ENCODE assay signal across 7 cellular contexts in the genomic region with DNA sequence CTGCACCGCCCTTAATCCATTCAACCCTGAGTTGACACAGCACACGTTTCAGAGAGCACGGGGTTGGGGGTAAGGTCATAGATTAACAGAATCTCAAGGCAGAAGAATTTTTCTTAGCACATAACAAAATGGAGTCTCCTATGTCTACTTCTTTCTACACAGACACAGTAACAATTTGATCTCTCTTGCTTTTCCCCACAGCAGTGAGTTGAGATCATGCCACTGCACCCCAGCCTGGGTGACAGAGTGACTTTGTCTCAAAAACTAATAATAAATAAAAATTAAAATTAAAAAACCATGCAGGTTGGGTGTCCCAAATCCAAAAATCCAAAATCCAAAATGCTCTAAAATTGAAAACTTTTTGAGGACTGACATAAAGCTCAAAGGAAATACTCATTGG.
DNase-seq lines count a peak whose midpoint lies in the region; ATAC-seq, FAIRE-seq and TF ChIP-seq lines count a peak whose summit lies in the region.
"Not testable (repeated sequence)": the region's sequence is repeated elsewhere in the genome, so short reads cannot be mapped to it uniquely, and the experiment has no call there.

No MANE protein-coding gene starts in this region.

- not testable (repeated sequence) for H4K8ac ChIP-seq in H1 (ENCODE audit: extremely low read depth, insufficient read depth, low read length)

- H3K4me1 ChIP-seq in A549; H1 (replicated peaks in 1 of 4; ENCODE audit: control insufficient read depth in 3 of 4, insufficient read depth in 4 of 4, low read length in 3 of 4): not testable (repeated sequence)
- H3K4me1 ChIP-seq in ES-I3 (ENCODE audit: insufficient read depth, low read length) (peaks cover 16% of the 10 kb centered on the region), GM23338 (ENCODE audit: insufficient read depth) (peaks cover 18% of the 10 kb centered on the region), HUES48 (ENCODE audit: control insufficient read depth, insufficient read depth, low read length) (peaks cover 19% of the 10 kb centered on the region), HUES6 (ENCODE audit: control insufficient read depth, insufficient read depth, low read length) (peaks cover 27% of the 10 kb centered on the region), HUES64 (ENCODE audit: insufficient read depth, low read length) (peaks cover 24% of the 10 kb centered on the region)

- peak overlapping the region; percentile 20; the same call in 1 of the 2 replicates for H3K9ac ChIP-seq in ES-I3 (ENCODE audit: low read depth, low read length)
- peak overlapping the region; percentile 54; the same call in 1 of the 2 replicates for H3K9ac ChIP-seq in HUES48 (ENCODE audit: low read depth, low read length)
- peak overlapping the region; percentile 70 for H3K9ac ChIP-seq in HUES6 (ENCODE audit: low read length)
- H3K9ac ChIP-seq in HUES64 (ENCODE audit: low read depth, low read length); H1 (replicated peaks in 1 of 4; ENCODE audit: extremely low read depth in 1 of 4, low read depth in 3 of 4, low read length in 3 of 4): not testable (repeated sequence)

- H3K56ac ChIP-seq in H1 (replicated peaks; ENCODE audit: insufficient read length, low read depth, low read length): not testable (repeated sequence)

- not testable (repeated sequence) for TF ChIP-seq POLR2A in A549 (IDR thresholded peaks at IDR 0.05; ENCODE audit: low read length); H1 (IDR thresholded peaks at IDR 0.05; ENCODE audit: control extremely low read depth in 1 of 2, low read depth in 2 of 2, low read length in 2 of 2)

- not testable (repeated sequence) for H3K14ac ChIP-seq in H1 (ENCODE audit: insufficient read length)

- not testable (repeated sequence) for H3K27ac ChIP-seq in A549; H1 (ENCODE audit: low read depth, low read length)
- H3K27ac ChIP-seq in GM23338 (ENCODE audit: low read depth) (peak overlapping the region; percentile 96), HUES48 (ENCODE audit: low read depth, low read length) (peak overlapping the region; percentile 20), HUES6 (ENCODE audit: low read depth, low read length) (peak overlapping the region; percentile 91), HUES64 (ENCODE audit: low read depth, low read length) (peak overlapping the region; percentile 66; the same call in 1 of the 2 replicates)

- POLR2A ChIA-PET in A549 (lab: Yijun Ruan, JAX); H1 (lab: Charles Lee; ENCODE audit: partially characterized antibody): not testable (repeated sequence)

- DNase-seq in A549 (ENCODE audit: low read depth in 1 of 2, low spot score in 1 of 2); GM23338 (ENCODE audit: low spot score); H1 (ENCODE audit: low read depth in 1 of 2, low spot score in 2 of 2): not testable (repeated sequence)

- H4K20me1 ChIP-seq in GM23338 (replicated peaks; ENCODE audit: insufficient read depth); H1 (replicated peaks in 1 of 2; ENCODE audit: control insufficient read depth in 1 of 2, insufficient read depth in 2 of 2, low read length in 2 of 2): not testable (repeated sequence)

- H3K9me2 ChIP-seq in GM23338 (ENCODE audit: insufficient read depth): not testable (repeated sequence)

- not testable (repeated sequence) for ATAC-seq in A549, GM23338

- not testable (repeated sequence) for H3K4ac ChIP-seq in H1 (replicated peaks; ENCODE audit: insufficient read length, low read depth, low read length)

- H3K4me3 Mint-ChIP-seq in GM23338: not testable (repeated sequence)

- H3K23me2 ChIP-seq in H1 (ENCODE audit: low read depth, low read length): not testable (repeated sequence)

- not testable (repeated sequence) for H2BK5ac ChIP-seq in H1 (ENCODE audit: low read depth, low read length)

- H3K9me3 ChIP-seq in A549; ES-I3 (ENCODE audit: control insufficient read depth, insufficient read depth, low read length); HUES48 (ENCODE audit: control insufficient read depth, insufficient read depth, low read length); HUES6 (ENCODE audit: control insufficient read depth, insufficient read depth, low read depth, low read length); HUES64 (ENCODE audit: insufficient read depth, low read depth, low read length); H1 (ENCODE audit: insufficient read depth in 2 of 2, low read depth in 1 of 2, low read length in 1 of 2): not testable (repeated sequence)

- not testable (repeated sequence) for H2AK5ac ChIP-seq in H1 (ENCODE audit: low read depth, low read length)

- not testable (repeated sequence) for H2AFZ ChIP-seq in GM23338; H1 (ENCODE audit: low read length)

- H3K27me3 ChIP-seq in GM23338 (ENCODE audit: insufficient read depth); HUES48 (ENCODE audit: control insufficient read depth, insufficient read depth, low read length); HUES6 (ENCODE audit: control insufficient read depth, insufficient read depth, low read length); HUES64 (ENCODE audit: insufficient read depth, low read length); H1 (replicated peaks in 1 of 4; ENCODE audit: control insufficient read depth in 3 of 4, extremely low read depth in 1 of 4, insufficient read depth in 3 of 4, low read length in 3 of 4): not testable (repeated sequence)

- H3K27me3 Mint-ChIP-seq in GM23338 (ENCODE audit: insufficient read depth, low read depth, poor library complexity): not testable (repeated sequence)

- not testable (repeated sequence) for H3K4me2 ChIP-seq in A549; GM23338; H1 (ENCODE audit: insufficient read depth in 1 of 2, low read depth in 2 of 2, low read length in 2 of 2)

- H4K5ac ChIP-seq in H1 (ENCODE audit: insufficient read length, low read depth, low read length): peak overlapping the region; percentile 60

- H3K79me2 ChIP-seq in GM23338 (replicated peaks; ENCODE audit: insufficient read depth); H1 (ENCODE audit: control insufficient read depth in 1 of 2, insufficient read depth in 2 of 2, low read length in 2 of 2): not testable (repeated sequence)

- H3K18ac ChIP-seq in H1 (ENCODE audit: extremely low read depth, low read length): not testable (repeated sequence)

- no CpG with 5 or more reads among the region's 3 CpGs for WGBS in A549 (ENCODE audit: missing lambda C conversion rate)
- no CpG with 5 or more reads among the region's 3 CpGs for WGBS in HUES64
- no CpG with 5 or more reads among the region's 3 CpGs for WGBS in H1 (ENCODE audit: extremely low coverage in 1 of 2, insufficient coverage in 1 of 2, insufficient read length in 1 of 2, insufficient replicate concordance in 2 of 2, low coverage in 1 of 2, low lambda C conversion rate in 2 of 2, missing lambda C conversion rate in 1 of 2), 2 experiments

- not testable (repeated sequence) for H3K79me1 ChIP-seq in H1 (ENCODE audit: low read depth, low read length)

- not testable (repeated sequence) for H3K36me3 ChIP-seq in ES-I3 (ENCODE audit: insufficient read depth, low read length); GM23338 (ENCODE audit: insufficient read depth); HUES48 (ENCODE audit: control insufficient read depth, insufficient read depth, low read length); HUES6 (ENCODE audit: control insufficient read depth, insufficient read depth, low read length); HUES64 (ENCODE audit: insufficient read depth, low read length); H1 (ENCODE audit: control insufficient read depth in 2 of 4, insufficient read depth in 4 of 4, low read length in 3 of 4)

- not testable (repeated sequence) for H2BK20ac ChIP-seq in H1 (ENCODE audit: low read length)

- FAIRE-seq in A549 (lab: Jason Lieb, UNC); H1 (lab: Jason Lieb, UNC): not testable (repeated sequence)

- H3K27ac Mint-ChIP-seq in GM23338: not testable (repeated sequence)

- not testable (repeated sequence) for H3K36me3 Mint-ChIP-seq in GM23338 (ENCODE audit: low read depth)

- H3K9me3 Mint-ChIP-seq in GM23338: not testable (repeated sequence)

- TF ChIP-seq CTCF in A549 (IDR thresholded peaks at IDR 0.05); GM23338 (conservative IDR thresholded peaks at IDR 0.05; ENCODE audit: low read depth in 2 of 2); H1 (IDR thresholded peaks at IDR 0.05; ENCODE audit: control extremely low read depth in 1 of 3, insufficient read depth in 1 of 3, low read depth in 1 of 3, low read length in 3 of 3): not testable (repeated sequence)

- TF ChIP-seq EP300 in A549 (IDR thresholded peaks at IDR 0.05); H1 (IDR thresholded peaks at IDR 0.05; ENCODE audit: borderline replicate concordance in 1 of 2, low read depth in 2 of 2, low read length in 2 of 2): not testable (repeated sequence)

- H3K4me3 ChIP-seq in A549; GM23338; HUES48 (ENCODE audit: low read depth, low read length); HUES6 (ENCODE audit: low read depth, low read length); HUES64 (ENCODE audit: low read length); H1 (ENCODE audit: extremely low read depth in 1 of 4, insufficient read depth in 2 of 4, low read depth in 3 of 4, low read length in 4 of 4): not testable (repeated sequence)

- not testable (repeated sequence) for H2BK15ac ChIP-seq in H1 (ENCODE audit: low read length)

- H3K4me1 Mint-ChIP-seq in GM23338: not testable (repeated sequence)

- H2BK120ac ChIP-seq in H1 (replicated peaks; ENCODE audit: low read depth, low read length): not testable (repeated sequence)

- not testable (repeated sequence) for H2BK12ac ChIP-seq in H1 (ENCODE audit: low read depth, low read length)

- not testable (repeated sequence) for H3K23ac ChIP-seq in H1 (ENCODE audit: insufficient read length)

- not testable (repeated sequence) for H3F3A ChIP-seq in GM23338 (replicated peaks; ENCODE audit: low read depth)

- not testable (repeated sequence) for H4K91ac ChIP-seq in H1 (replicated peaks; ENCODE audit: insufficient read length, low read length)

- not testable (repeated sequence) for TF ChIP-seq RAD21 in A549 (conservative IDR thresholded peaks at IDR 0.05 in 1 of 2, IDR thresholded peaks at IDR 0.05 in 1 of 2); H1 (IDR thresholded peaks at IDR 0.05 in 1 of 2, conservative IDR thresholded peaks at IDR 0.05 in 1 of 2; ENCODE audit: low read depth in 2 of 2, low read length in 2 of 2)

- CTCF ChIA-PET in A549 (lab: Yijun Ruan, JAX): interaction anchor here (0.9 to 1.2 kb wide), 2 partner anchors 15 to 465 kb away, joined by 3 to 4 read pairs; no protein-coding TSS in a partner anchor
- CTCF ChIA-PET in H1 (lab: Charles Lee; ENCODE audit: partially characterized antibody): interaction anchor here (5.4 kb wide), 1 partner anchor 148 kb away, joined by 24 read pairs; no protein-coding TSS in a partner anchor
